26 cellular contexts compared by ENCODE assay signal in genomic region chr1:4724695-4725250, GRCh38.
"Had no signal": no experiment of that assay in that cellular context is flagged by ENCODE, and none has a peak within 500 bp of the region (broad histone marks: within the 10 kb centered on the region; RNA-seq: fewer than 3 reads in every experiment).

No MANE protein-coding gene starts in this region.

- H3K4me1 ChIP-seq: breast epithelium, SJCRH30 had no signal

- H3K9me3 Mint-ChIP-seq: activated B cell treated with CpG ODN at 0.5 μM for 24 hours; activated CD4-positive, alpha-beta T cell treated with anti-CD3 and anti-CD28 coated beads, Interleukin-2, amount 10 ng/mL, durations not matched to agents 24 days and 14 days; activated naive CD4-positive, alpha-beta T cell treated with anti-CD3 and anti-CD28 coated beads, Interleukin-2, amount 50 U/mL, for 24 hours; activated T-cell treated with anti-CD3 and anti-CD28 coated beads, Interleukin-2, amount 50 U/mL, for 24 hours; activated T-helper 1 cell treated with anti-CD3 and anti-CD28 coated beads, Interleukin-12 subunit alpha, Interleukin-12 subunit beta, Interleukin-2, Interleukin-4 antibody, amounts not matched to agents 30 ng/mL and 10 ng/mL and 1 ng/mL, durations not matched to agents 14 hours and 24 hours and 36 hours; T-helper 1 cell treated with Interleukin-12 subunit alpha and Interleukin-12 subunit beta and Interleukin-4 antibody, amounts not matched to agents 30 μg/mL and 1 μg/mL, for 36 hours had no signal

- H3K27ac Mint-ChIP-seq: activated B cell treated with CpG ODN at 0.5 μM for 24 hours; activated CD4-positive, alpha-beta T cell treated with anti-CD3 and anti-CD28 coated beads, Interleukin-2, amount 10 ng/mL, durations not matched to agents 24 days and 14 days; activated CD8-positive, alpha-beta memory T cell treated with anti-CD3 and anti-CD28 coated beads, Interleukin-2, amount 10 ng/mL, durations not matched to agents 7 days and 5 days; activated naive CD4-positive, alpha-beta T cell treated with anti-CD3 and anti-CD28 coated beads, Interleukin-2, amount 50 U/mL, for 24 hours; activated T-cell treated with anti-CD3 and anti-CD28 coated beads, Interleukin-2, amount 50 U/mL, for 24 hours; activated T-helper 1 cell treated with anti-CD3 and anti-CD28 coated beads, Interleukin-12 subunit alpha, Interleukin-12 subunit beta, Interleukin-2, Interleukin-4 antibody, amounts not matched to agents 30 ng/mL and 10 ng/mL and 1 ng/mL, durations not matched to agents 14 hours and 24 hours and 36 hours; T-helper 1 cell treated with Interleukin-12 subunit alpha and Interleukin-12 subunit beta and Interleukin-4 antibody, amounts not matched to agents 30 μg/mL and 1 μg/mL, for 36 hours had no signal

- H3K36me3 ChIP-seq: breast epithelium, SJCRH30 had no signal

- H3K9me3 ChIP-seq: breast epithelium, SJCRH30 had no signal

- H3K36me3 Mint-ChIP-seq: activated CD8-positive, alpha-beta memory T cell treated with anti-CD3 and anti-CD28 coated beads, Interleukin-2, amount 10 ng/mL, durations not matched to agents 7 days and 5 days; activated naive CD4-positive, alpha-beta T cell treated with anti-CD3 and anti-CD28 coated beads, Interleukin-2, amount 50 U/mL, for 24 hours had no signal

- H3K4me1 Mint-ChIP-seq: activated B cell treated with CpG ODN at 0.5 μM for 24 hours; activated CD4-positive, alpha-beta T cell treated with anti-CD3 and anti-CD28 coated beads, Interleukin-2, amount 10 ng/mL, durations not matched to agents 24 days and 14 days; activated CD8-positive, alpha-beta memory T cell treated with anti-CD3 and anti-CD28 coated beads, Interleukin-2, amount 10 ng/mL, durations not matched to agents 7 days and 5 days; activated naive CD4-positive, alpha-beta T cell treated with anti-CD3 and anti-CD28 coated beads, Interleukin-2, amount 50 U/mL, for 24 hours had no signal

- H3K27me3 Mint-ChIP-seq: activated B cell treated with CpG ODN at 0.5 μM for 24 hours; activated CD4-positive, alpha-beta T cell treated with anti-CD3 and anti-CD28 coated beads, Interleukin-2, amount 10 ng/mL, durations not matched to agents 24 days and 14 days; activated CD8-positive, alpha-beta memory T cell treated with anti-CD3 and anti-CD28 coated beads, Interleukin-2, amount 10 ng/mL, durations not matched to agents 7 days and 5 days; activated naive CD4-positive, alpha-beta T cell treated with anti-CD3 and anti-CD28 coated beads, Interleukin-2, amount 50 U/mL, for 24 hours had no signal

- H3K4me3 Mint-ChIP-seq: activated B cell treated with CpG ODN at 0.5 μM for 24 hours; activated CD4-positive, alpha-beta T cell treated with anti-CD3 and anti-CD28 coated beads, Interleukin-2, amount 10 ng/mL, durations not matched to agents 24 days and 14 days; activated CD8-positive, alpha-beta memory T cell treated with anti-CD3 and anti-CD28 coated beads, Interleukin-2, amount 10 ng/mL, durations not matched to agents 7 days and 5 days; activated naive CD4-positive, alpha-beta T cell treated with anti-CD3 and anti-CD28 coated beads, Interleukin-2, amount 50 U/mL, for 24 hours; activated T-cell treated with anti-CD3 and anti-CD28 coated beads, Interleukin-2, amount 50 U/mL, for 24 hours; activated T-helper 1 cell treated with anti-CD3 and anti-CD28 coated beads, Interleukin-12 subunit alpha, Interleukin-12 subunit beta, Interleukin-2, Interleukin-4 antibody, amounts not matched to agents 30 ng/mL and 10 ng/mL and 1 ng/mL, durations not matched to agents 14 hours and 24 hours and 36 hours; T-helper 1 cell treated with Interleukin-12 subunit alpha and Interleukin-12 subunit beta and Interleukin-4 antibody, amounts not matched to agents 30 μg/mL and 1 μg/mL, for 36 hours had no signal

- H3K4me3 ChIP-seq: breast epithelium, SJCRH30 had no signal

- DNase-seq: activated B cell treated with CpG ODN at 0.5 μM for 24 hours; activated CD4-positive, alpha-beta T cell treated with anti-CD3 and anti-CD28 coated beads for 1 hour; activated CD4-positive, alpha-beta T cell treated with anti-CD3 and anti-CD28 coated beads, Interleukin-2, amount 10 ng/mL, durations not matched to agents 24 days and 14 days; activated CD4-positive, alpha-beta T cell treated with anti-CD3 and anti-CD28 coated beads, Interleukin-2, amount 50 U/mL, for 48 hours; activated CD8-positive, alpha-beta memory T cell treated with anti-CD3 and anti-CD28 coated beads, Interleukin-2, amount 10 ng/mL, durations not matched to agents 7 days and 5 days; activated effector memory CD4-positive, alpha-beta T cell treated with Interleukin-2 at 50 U/mL for 16 hours; activated naive CD4-positive, alpha-beta T cell; activated T-cell treated with anti-CD3 and anti-CD28 coated beads, Interleukin-2, amount 50 U/mL, for 24 hours; aorta; caudate nucleus; NCI-H1092 treated with DMSO at 0.1 percent for 48 hours; NCI-H1417 treated with DMSO at 0.1 percent for 48 hours; NCI-H1694; NCI-H2029 treated with DMSO at 0.1 percent for 48 hours; NCI-H345; NCI-H510A treated with DMSO at 0.1 percent for 48 hours; NCI-H69; SJCRH30; SW 1271 had no signal

- ATAC-seq: activated CD8-positive, alpha-beta memory T cell treated with anti-CD3 and anti-CD28 coated beads, Interleukin-2, amount 10 ng/mL, durations not matched to agents 7 days and 5 days; Right ventricle myocardium inferior; SK-N-SH treated with all-trans-retinoic acid at 6 μM for 48 hours had no signal

- H3K27ac ChIP-seq: breast epithelium, KMS-11, SJCRH30 had no signal
